ENCODE assay signal across 1 cellular context in the genomic region with DNA sequence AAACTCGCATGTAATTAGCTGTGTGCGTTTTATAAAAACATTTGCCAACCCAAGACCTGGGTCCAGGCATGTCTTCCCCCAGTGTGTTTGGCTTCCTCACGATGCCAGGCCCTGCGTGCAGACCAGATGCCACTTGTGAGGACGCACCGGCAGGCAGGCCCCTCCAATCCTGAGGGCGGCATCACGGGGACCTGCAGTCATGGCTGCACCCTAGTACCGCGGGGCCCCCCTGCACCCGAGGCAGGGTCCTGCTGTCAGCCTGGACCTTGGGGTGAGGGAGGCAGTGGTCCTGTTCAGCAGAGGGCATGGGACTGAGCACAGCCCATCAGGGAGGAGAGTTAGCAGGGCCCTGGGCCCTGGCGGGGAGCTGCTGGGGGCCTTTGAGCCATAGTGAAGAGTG.
TF ChIP-seq lines count a peak whose summit lies in the region.

No MANE protein-coding gene starts in this region.

TF ChIP-seq in GM23338, 12 proteins besides CTCF, POLR2A, EP300 and RAD21 (continued from another document):
- TF ChIP-seq REST (IDR thresholded peaks at IDR 0.05; ENCODE audit: unreplicated experiment) (no peak), ZNF331 (CRISPR knock-in tag; IDR thresholded peaks at IDR 0.05; ENCODE audit: low read depth) (no peak), POLR2AphosphoS5 (IDR thresholded peaks at IDR 0.05; ENCODE audit: low read depth) (no peak), EZH2phosphoT487 (IDR thresholded peaks at IDR 0.05; ENCODE audit: unreplicated experiment) (no peak), CREB1 (CRISPR knock-in tag; IDR thresholded peaks at IDR 0.05; ENCODE audit: low read depth) (no peak), EZH2 (IDR thresholded peaks at IDR 0.05; ENCODE audit: low read depth, unreplicated experiment) (no peak), ETS1 (IDR thresholded peaks at IDR 0.05) (no peak), NANOG (IDR thresholded peaks at IDR 0.05; ENCODE audit: borderline replicate concordance) (no peak), STAT1 (IDR thresholded peaks at IDR 0.05; ENCODE audit: unreplicated experiment) (no peak)
